ENCODE assay signal across 21 cellular contexts in genomic region chr19:4224470-4224869, GRCh38. TPM values are rescaled to one million over a fixed set of nuclear protein-coding genes. Genes with fewer than 3 reads are reported as not detected.
A peak's percentile ranks its signal among the peaks of the same experiment; 100 is the strongest.
DNase-seq lines count a peak whose midpoint lies in the region; ATAC-seq and TF ChIP-seq lines count a peak whose summit lies in the region.
"Had no signal": no experiment of that assay in that cellular context is flagged by ENCODE, and none has a peak within 500 bp of the region (broad histone marks: within the 10 kb centered on the region; RNA-seq: fewer than 3 reads in every experiment).

No MANE protein-coding gene starts in this region.

- peak overlapping the region; percentile 78 for H3K18ac ChIP-seq in neuronal stem cell (ENCODE audit: low read length)

- intact Hi-C loops in Panc1 (cut with micrococcal nuclease; ENCODE audit: unreplicated experiment), result no loop called here
- intact Hi-C loops in head of caudate nucleus (cut with DNase I), result no loop called here

- no peak overlapping the region for H2BK12ac ChIP-seq in neuronal stem cell (ENCODE audit: low read length)

- CTCF ChIA-PET in Panc1 (lab: Charles Lee), result no interaction called here

- H3K36me3 ChIP-seq in H7 (replicated peaks; ENCODE audit: control insufficient read depth, insufficient read depth, low read length) (peaks cover 2% of the 10 kb centered on the region), Panc1 (ENCODE audit: control insufficient read depth, insufficient read depth, low read length) (no peaks in the 10 kb centered on the region), neuronal stem cell (replicated peaks in 1 of 2; ENCODE audit: control insufficient read depth in 2 of 2, insufficient read depth in 2 of 2, low read length in 2 of 2) (no peaks in the 10 kb centered on the region)
- H3K36me3 ChIP-seq: Peyer's patch, SJCRH30 had no signal

- BruUV-seq in Panc1 (replicated peaks; lab: Mats Ljungman, UMichigan), result no TSS peak

- H3K27me3 Mint-ChIP-seq in stimulated activated naive CD8-positive, alpha-beta T cell treated with anti-CD3 and anti-CD28 coated beads, Interleukin-15, amount 100 ng/mL, for 72 hours, result no peaks in the 10 kb centered on the region

- H3K9me3 ChIP-seq in Panc1 (ENCODE audit: control insufficient read depth, insufficient read depth, low read depth, low read length) (no peaks in the 10 kb centered on the region), neuronal stem cell (replicated peaks in 1 of 2; ENCODE audit: control insufficient read depth in 2 of 2, insufficient read depth in 1 of 2, low read depth in 1 of 2, low read length in 2 of 2) (no peaks in the 10 kb centered on the region)
- H3K9me3 ChIP-seq: A549, Peyer's patch, SJCRH30 had no signal

- no peak overlapping the region for H2BK120ac ChIP-seq in neuronal stem cell (ENCODE audit: low read depth, low read length)

- no peak overlapping the region for H3K4me3 Mint-ChIP-seq in stimulated activated naive CD8-positive, alpha-beta T cell treated with anti-CD3 and anti-CD28 coated beads, Interleukin-15, amount 100 ng/mL, for 72 hours
- H3K4me3 Mint-ChIP-seq: CD4-positive, alpha-beta memory T cell; GM23338 had no signal

- no peak overlapping the region for H4K91ac ChIP-seq in neuronal stem cell (ENCODE audit: low read depth, low read length, poor library complexity)

- H2AK5ac ChIP-seq in neuronal stem cell (ENCODE audit: low read depth, low read length), result peak overlapping the region; percentile 5

- peaks cover 9% of the 10 kb centered on the region for H3K4me1 Mint-ChIP-seq in stimulated activated naive CD8-positive, alpha-beta T cell treated with anti-CD3 and anti-CD28 coated beads, Interleukin-15, amount 100 ng/mL, for 72 hours
- H3K4me1 Mint-ChIP-seq: GM23338 had no signal

- peak overlapping the region; percentile 85 for H2AFZ ChIP-seq in neuronal stem cell (ENCODE audit: low read length)
- H2AFZ ChIP-seq: GM23338 had no signal

- peak overlapping the region; percentile 89 for H3K14ac ChIP-seq in neuronal stem cell (ENCODE audit: low read length)

- no peaks in the 10 kb centered on the region for H3K79me1 ChIP-seq in neuronal stem cell (ENCODE audit: low read depth, low read length)

- no peak overlapping the region for H3K4ac ChIP-seq in neuronal stem cell (ENCODE audit: low read length)

- no peaks in the 10 kb centered on the region; the same call in 1 of the 2 replicates for H3K4me1 ChIP-seq in Panc1 (ENCODE audit: control insufficient read depth, insufficient read depth, low read length)
- peaks cover 0 to 6% of the 10 kb centered on the region in 2 donors for H3K4me1 ChIP-seq in neuronal stem cell (ENCODE audit: control insufficient read depth in 2 of 2, insufficient read depth in 1 of 2, low read depth in 1 of 2, low read length in 2 of 2)

- 0 out of 2 replicates have a peak, but pooled peaks have one; percentile 35 for ATAC-seq in Panc1
- ATAC-seq in stimulated activated naive CD8-positive, alpha-beta T cell treated with anti-CD3 and anti-CD28 coated beads, Interleukin-15, amount 100 ng/mL, for 72 hours, result no peak
- ATAC-seq: GM23338 had no signal

- no peak overlapping the region for H4K8ac ChIP-seq in neuronal stem cell (ENCODE audit: low read depth, low read length)

- no peak overlapping the region for H3K27ac Mint-ChIP-seq in stimulated activated naive CD8-positive, alpha-beta T cell treated with anti-CD3 and anti-CD28 coated beads, Interleukin-15, amount 100 ng/mL, for 72 hours
- H3K27ac Mint-ChIP-seq: CD4-positive, alpha-beta memory T cell; GM23338 had no signal

- in situ Hi-C loops in Panc1 (cut with HindIII; ENCODE audit: low pct_unique_long_range_greater_than_20kb, low sequenced_read_pairs), result no loop called here

- no peak overlapping the region for H3K4me2 ChIP-seq in neuronal stem cell (ENCODE audit: insufficient read depth, low read length, poor library complexity, severe bottlenecking)
- H3K4me2 ChIP-seq: A549, GM23338 had no signal

- H3K23ac ChIP-seq in neuronal stem cell (ENCODE audit: low read depth, low read length, poor library complexity), result no peak overlapping the region

- H2BK5ac ChIP-seq in neuronal stem cell (ENCODE audit: low read length), result no peak overlapping the region

- no peak overlapping the region for H3K27ac ChIP-seq in Panc1 (ENCODE audit: low read length)
- no peak overlapping the region for H3K27ac ChIP-seq in neuronal stem cell (replicated peaks; ENCODE audit: low read length)
- H3K27ac ChIP-seq: A549, Peyer's patch, SJCRH30 had no signal

- POLR2A ChIA-PET in Panc1 (lab: Charles Lee), result no interaction called here

- H2BK15ac ChIP-seq in neuronal stem cell (ENCODE audit: low read length), result peak overlapping the region; percentile 2

- TF ChIP-seq CTCF in Panc1 (IDR thresholded peaks at IDR 0.05), result no peak

- H3K27me3 ChIP-seq in H7 (ENCODE audit: control insufficient read depth, insufficient read depth, low read length), result no peaks in the 10 kb centered on the region
- H3K27me3 ChIP-seq in Panc1 (ENCODE audit: control insufficient read depth, insufficient read depth, low read length), result no peaks in the 10 kb centered on the region; the same call in 1 of the 2 replicates
- H3K27me3 ChIP-seq in neuronal stem cell (ENCODE audit: control insufficient read depth in 3 of 3, insufficient read depth in 3 of 3, low read depth in 1 of 3, low read length in 3 of 3), result no peaks in the 10 kb centered on the region
- H3K27me3 ChIP-seq: Peyer's patch, SJCRH30 had no signal

- H3K9ac ChIP-seq in neuronal stem cell (ENCODE audit: low read depth, low read length, poor library complexity), result no peak overlapping the region

- WGBS in neuronal stem cell (ENCODE audit: extremely low coverage in 2 of 2, insufficient read length in 2 of 2, insufficient replicate concordance in 1 of 2), 2 donors, result no CpG with 5 or more reads among the region's 15 CpGs

- H3K4me3 ChIP-seq in H7 (ENCODE audit: insufficient read depth, low read depth, low read length), result no peak overlapping the region
- H3K4me3 ChIP-seq in Panc1 (ENCODE audit: low read depth in 2 of 2, low read length in 2 of 2), result no peak overlapping the region
- H3K4me3 ChIP-seq in neuronal stem cell (ENCODE audit: low read length in 2 of 2), result no peak overlapping the region
- H3K4me3 ChIP-seq: A549, GM23338, Peyer's patch, SJCRH30 had no signal

- DNase-seq in H7 (peak; percentile 45), Panc1 (ENCODE audit: low read depth, low spot score) (no peak), head of caudate nucleus (peak in 25 of 42 donors; percentile 11 to 58 (median 27)), neuronal stem cell (ENCODE audit: low spot score) (no peak), GOT3 (lab: John Stamatoyannopoulos, UW) (no peak), amniotic stem cell (lab: John Stamatoyannopoulos, UW) (no peak)
- no peak for DNase-seq in stimulated activated naive CD8-positive, alpha-beta T cell treated with anti-CD3 and anti-CD28 coated beads, Interleukin-15, amount 100 ng/mL, for 72 hours
- DNase-seq: CD4-positive, alpha-beta memory T cell; COR-L47; HCEC 1CT; KG1; MM.1S; NCI-H2029 treated with DMSO at 0.1 percent for 48 hours; NCI-H69; Peyer's patch; SJCRH30 had no signal

- H3K9me3 Mint-ChIP-seq in stimulated activated naive CD8-positive, alpha-beta T cell treated with anti-CD3 and anti-CD28 coated beads, Interleukin-15, amount 100 ng/mL, for 72 hours, result no peaks in the 10 kb centered on the region
- H3K9me3 Mint-ChIP-seq: CD4-positive, alpha-beta memory T cell; GM23338 had no signal

RNA-seq across cellular contexts. Expression of gene EBI3, which starts 4.9 kb away (rescaled TPM):
- 0.10 and 0.67 TPM in 2 replicates for total RNA-seq in H7 (2014; rRNA removed; shearing (Covaris generic))
- total RNA-seq in Panc1 (2021; ENCODE audit: unreplicated experiment), result 3.0 TPM
- polyA plus RNA-seq in Panc1 (2012; ENCODE audit: insufficient read length), result 5.4 TPM
- 0.06 TPM for polyA plus RNA-seq in neuronal stem cell (2013, experiment 1 of 2)
- 0.03 TPM for polyA plus RNA-seq in neuronal stem cell (2013, experiment 2 of 2)
- total RNA-seq: CD4-positive, alpha-beta memory T cell; OCI-LY7; SJCRH30 had no signal

RNA-seq across cellular contexts. Expression of gene YJU2, which starts 22.4 kb away (rescaled TPM):
- 31.0 and 32.7 TPM in 2 replicates for total RNA-seq in H7 (2014; rRNA removed; shearing (Covaris generic))
- total RNA-seq in Panc1 (2021; ENCODE audit: unreplicated experiment), result 15.9 TPM
- 22.8 TPM for polyA plus RNA-seq in Panc1 (2012; ENCODE audit: insufficient read length)
- polyA plus RNA-seq in neuronal stem cell (2013, experiment 1 of 2), result 17.8 TPM
- 16.3 TPM for polyA plus RNA-seq in neuronal stem cell (2013, experiment 2 of 2)

RNA-seq across cellular contexts. Expression of gene ANKRD24, which starts 42.0 kb away (rescaled TPM):
- 1.0 and 1.2 TPM in 2 replicates for total RNA-seq in H7 (2014; rRNA removed; shearing (Covaris generic))
- 0.26 TPM for total RNA-seq in Panc1 (2021; ENCODE audit: unreplicated experiment)
- polyA plus RNA-seq in Panc1 (2012; ENCODE audit: insufficient read length), result 0.39 TPM
- 0.60 TPM for polyA plus RNA-seq in neuronal stem cell (2013, experiment 1 of 2)
- 0.64 TPM for polyA plus RNA-seq in neuronal stem cell (2013, experiment 2 of 2)

RNA-seq across cellular contexts. Expression of gene SIRT6, which starts 42.1 kb away (rescaled TPM):
- 23.3 and 25.1 TPM in 2 replicates for total RNA-seq in H7 (2014; rRNA removed; shearing (Covaris generic))
- total RNA-seq in Panc1 (2021; ENCODE audit: unreplicated experiment), result 19.8 TPM
- 29.2 TPM for polyA plus RNA-seq in Panc1 (2012; ENCODE audit: insufficient read length)
- polyA plus RNA-seq in neuronal stem cell (2013, experiment 1 of 2), result 14.7 TPM
- polyA plus RNA-seq in neuronal stem cell (2013, experiment 2 of 2), result 15.1 TPM

RNA-seq across cellular contexts. Expression of gene SHD, which starts 54.6 kb away (rescaled TPM):
- total RNA-seq in H7 (2014; rRNA removed; shearing (Covaris generic)), result 1.3 and 1.5 TPM in 2 replicates
- 0.46 TPM for total RNA-seq in Panc1 (2021; ENCODE audit: unreplicated experiment)
- 0.35 TPM for polyA plus RNA-seq in Panc1 (2012; ENCODE audit: insufficient read length)
- 0.26 TPM for polyA plus RNA-seq in neuronal stem cell (2013, experiment 1 of 2)
- polyA plus RNA-seq in neuronal stem cell (2013, experiment 2 of 2), result 0.32 TPM
- total RNA-seq: HT1080, NCI-H460, OCI-LY7 had no signal
- polyA plus RNA-seq: CD4-positive, alpha-beta memory T cell had no signal

Comparison
In these comparisons a context has a peak if more than half of its experiments do, and no peak if none do; other contexts are left out.
1. DNase-seq: peak in H7 (single experiment) and head of caudate nucleus (25 of 42); none in Panc1 (single experiment), neuronal stem cell (single experiment), GOT3 (single experiment), amniotic stem cell (single experiment) and stimulated activated naive CD8-positive, alpha-beta T cell treated with anti-CD3 and anti-CD28 coated beads, Interleukin-15, amount 100 ng/mL, for 72 hours (0 of 2).